8 cellular contexts compared by ENCODE assay signal in the genomic region with DNA sequence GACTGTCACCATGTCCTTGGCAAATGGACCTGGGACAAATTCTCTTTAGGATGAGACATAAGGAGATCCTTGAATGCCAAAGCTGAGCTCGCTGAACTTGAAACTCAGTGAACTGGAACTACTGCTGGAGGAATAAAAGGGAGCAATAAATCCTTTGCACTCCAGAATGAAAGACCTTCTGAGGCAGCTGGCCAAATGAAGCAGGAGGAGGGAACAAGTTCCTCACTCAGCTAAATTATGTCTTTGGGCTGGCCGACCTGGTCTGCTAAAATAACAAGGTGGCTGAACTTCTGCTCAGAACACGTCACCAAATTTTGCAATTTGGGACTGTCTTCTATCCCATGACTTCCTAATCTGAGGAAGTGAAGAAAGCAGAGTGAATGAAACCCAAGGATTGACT.
DNase-seq lines count a peak whose midpoint lies in the region; ATAC-seq and TF ChIP-seq lines count a peak whose summit lies in the region.

No MANE protein-coding gene starts in this region.

- TF ChIP-seq CTCF in choroid plexus epithelial cell (conservative IDR thresholded peaks at IDR 0.05; ENCODE audit: low read depth, low read length) (no peak), vagina (IDR thresholded peaks at IDR 0.05) (no peak)

- H3K4me1 ChIP-seq in mesenchymal stem cell (ENCODE audit: control insufficient read depth, insufficient read depth, low read depth, low read length) (no peaks in the 10 kb centered on the region), vagina (peaks cover 35% of the 10 kb centered on the region)

- intact Hi-C loops in vagina (cut with DNase I) = no loop called here

- H3K9me3 ChIP-seq in mesenchymal stem cell (ENCODE audit: control insufficient read depth, low read length) (no peaks in the 10 kb centered on the region), vagina (no peaks in the 10 kb centered on the region)

- no peak overlapping the region for H3K4me3 ChIP-seq in choroid plexus epithelial cell (ENCODE audit: low read depth, low read length)
- H3K4me3 ChIP-seq in mesenchymal stem cell (ENCODE audit: insufficient read depth in 1 of 2, low read depth in 1 of 2, low read length in 2 of 2) = peak overlapping the region in 1 of 2 experiments; percentile 13
- H3K4me3 ChIP-seq in vagina = no peak overlapping the region

- H3K36me3 ChIP-seq in mesenchymal stem cell (ENCODE audit: control insufficient read depth in 1 of 2, insufficient read depth in 2 of 2, low read depth in 1 of 2, low read length in 2 of 2) (peaks cover 0 to 2% of the 10 kb centered on the region in 2 experiments), vagina (no peaks in the 10 kb centered on the region)

- H3K9ac ChIP-seq in mesenchymal stem cell (ENCODE audit: low read length) = peak overlapping the region; percentile 65

- H3K36me3 Mint-ChIP-seq in activated naive CD4-positive, alpha-beta T cell treated with anti-CD3 and anti-CD28 coated beads, Interleukin-2, amount 50 U/mL, for 72 hours = peaks cover 0 to 6% of the 10 kb centered on the region in 2 donors

- H3K4ac ChIP-seq in mesenchymal stem cell (ENCODE audit: low read depth in 1 of 2, low read length in 2 of 2) = no peak overlapping the region

- no peak overlapping the region for H2AFZ ChIP-seq in mesenchymal stem cell (ENCODE audit: low read depth, low read length)

- H3K27ac ChIP-seq in mesenchymal stem cell (ENCODE audit: low read length, poor library complexity, severe bottlenecking) = peak overlapping the region; percentile 62
- H3K27ac ChIP-seq in vagina = peak overlapping the region; percentile 58

- no peak overlapping the region for H3K23ac ChIP-seq in mesenchymal stem cell (ENCODE audit: low read length in 2 of 2)

- H2BK120ac ChIP-seq in mesenchymal stem cell (ENCODE audit: low read depth, low read length) = peak overlapping the region; percentile 44

- H3K79me1 ChIP-seq in mesenchymal stem cell (replicated peaks; ENCODE audit: low read length, poor library complexity, severe bottlenecking) = peaks cover 12% of the 10 kb centered on the region

- H3K27me3 ChIP-seq in mesenchymal stem cell (ENCODE audit: control insufficient read depth in 1 of 2, insufficient read depth in 1 of 2, low read length in 2 of 2) (no peaks in the 10 kb centered on the region), vagina (no peaks in the 10 kb centered on the region)

- no peak overlapping the region for H3K14ac ChIP-seq in mesenchymal stem cell (ENCODE audit: low read length in 2 of 2)

- H2AK5ac ChIP-seq in mesenchymal stem cell (ENCODE audit: low read length, severe bottlenecking) = no peak overlapping the region

- H3K4me2 ChIP-seq in mesenchymal stem cell (ENCODE audit: low read length, poor library complexity, severe bottlenecking) = no peak overlapping the region

- no peak overlapping the region for H3K18ac ChIP-seq in mesenchymal stem cell (ENCODE audit: low read depth in 1 of 2, low read length in 2 of 2)

- 75% methylated on average over 3 of the region's 3 CpGs for WGBS in mesenchymal stem cell

- H2BK12ac ChIP-seq in mesenchymal stem cell (ENCODE audit: low read length in 2 of 2) = no peak overlapping the region

- ATAC-seq in activated naive CD4-positive, alpha-beta T cell treated with anti-CD3 and anti-CD28 coated beads, Interleukin-2, amount 50 U/mL, for 72 hours = no peak

- TF ChIP-seq POLR2A in vagina (IDR thresholded peaks at IDR 0.05) = no peak

- H4K8ac ChIP-seq in mesenchymal stem cell (ENCODE audit: low read length) = no peak overlapping the region

- no peak overlapping the region for H4K91ac ChIP-seq in mesenchymal stem cell (ENCODE audit: low read length)

- no peak overlapping the region for H2BK5ac ChIP-seq in mesenchymal stem cell (ENCODE audit: low read depth, low read length, poor library complexity, severe bottlenecking)

- no peak overlapping the region for H2BK15ac ChIP-seq in mesenchymal stem cell (ENCODE audit: low read depth, poor library complexity, severe bottlenecking)

- no peaks in the 10 kb centered on the region for H3K9me3 Mint-ChIP-seq in activated naive CD4-positive, alpha-beta T cell treated with anti-CD3 and anti-CD28 coated beads, Interleukin-2, amount 50 U/mL, for 72 hours

- no peak overlapping the region for H3K27ac Mint-ChIP-seq in activated naive CD4-positive, alpha-beta T cell treated with anti-CD3 and anti-CD28 coated beads, Interleukin-2, amount 50 U/mL, for 72 hours

- DNase-seq in NCI-H2107 treated with DMSO at 0.1 percent for 48 hours (lab: John Stamatoyannopoulos, UW; ENCODE audit: unreplicated experiment) = peak; percentile 63
- no peak for DNase-seq in NCI-H2107 (lab: John Stamatoyannopoulos, UW)
- peak; percentile 84 for DNase-seq in choroid plexus epithelial cell (ENCODE audit: low read depth)
- peak; percentile 84 for DNase-seq in mesenchymal stem cell
- DNase-seq in vagina (ENCODE audit: extremely low spot score in 2 of 2) = peak in 1 of 2 donors; percentile 97
- DNase-seq in activated naive CD4-positive, alpha-beta T cell treated with anti-CD3 and anti-CD28 coated beads, Interleukin-2, amount 50 U/mL, for 72 hours (ENCODE audit: low spot score in 2 of 2) = no peak
- no peak for DNase-seq in mucosa of gallbladder (ENCODE audit: low spot score)
- DNase-seq in UCSD-AML1 (lab: John Stamatoyannopoulos, UW; ENCODE audit: unreplicated experiment) = no peak

Comparison
In these comparisons a context has a peak if more than half of its experiments do, and no peak if none do; other contexts are left out.
1. DNase-seq: peak in NCI-H2107 treated with DMSO at 0.1 percent for 48 hours (single experiment), choroid plexus epithelial cell (single experiment) and mesenchymal stem cell (single experiment); none in NCI-H2107 (single experiment), activated naive CD4-positive, alpha-beta T cell treated with anti-CD3 and anti-CD28 coated beads, Interleukin-2, amount 50 U/mL, for 72 hours (0 of 2), mucosa of gallbladder (single experiment) and UCSD-AML1 (single experiment).